ENCODE assay signal across 8 cellular contexts in genomic region chr7:130356121-130356759, GRCh38. TPM values are rescaled to one million over a fixed set of nuclear protein-coding genes. Genes with fewer than 3 reads are reported as not detected.
DNase-seq lines count a peak whose midpoint lies in the region; ATAC-seq, FAIRE-seq and TF ChIP-seq lines count a peak whose summit lies in the region.

No MANE protein-coding gene starts in this region.

- no peak for FAIRE-seq in H54 (lab: Jason Lieb, UNC)

- H3K27ac ChIP-seq in right cardiac atrium (ENCODE audit: low read length), result peak overlapping the region; percentile 43

- peak overlapping the region; percentile 66 for H3K4me2 ChIP-seq in skeletal muscle satellite cell (ENCODE audit: low read length)

- CTCF ChIA-PET in GM10248 (lab: Yijun Ruan, JAX), result no interaction called here

- peak overlapping the region; percentile 78 for H3K9ac ChIP-seq in adipocyte (ENCODE audit: low read length)
- peak overlapping the region; percentile 68 for H3K9ac ChIP-seq in skeletal muscle satellite cell (ENCODE audit: low read depth, low read length)

- no peak for TF ChIP-seq CTCF in GM10248 (IDR thresholded peaks at IDR 0.05; ENCODE audit: control extremely low read depth, extremely low read depth, low read depth, missing control alignments)

- peak; percentile 64 to 70 for ATAC-seq in right cardiac atrium

- intact Hi-C loops in right cardiac atrium (cut with DNase I), result no loop called here

- DNase-seq in H54 (ENCODE audit: insufficient read length, low spot score) (peak; percentile 87), adipocyte (ENCODE audit: low read depth) (peak; percentile 91), right cardiac atrium (peak; percentile 53 to 70 (median 68)), GM10248 (ENCODE audit: extremely low spot score) (no peak), GDM1 (lab: John Stamatoyannopoulos, UW) (no peak), NCI-H1105 (lab: John Stamatoyannopoulos, UW) (no peak)
- DNase-seq in activated CD4-positive, alpha-beta T cell treated with anti-CD3 and anti-CD28 coated beads, Interleukin-2, amount 50 U/mL, for 4 hours, result no peak

- H3K27me3 ChIP-seq in adipocyte (replicated peaks; ENCODE audit: control insufficient read depth, insufficient read depth, low read length), result no peaks in the 10 kb centered on the region
- no peaks in the 10 kb centered on the region for H3K27me3 ChIP-seq in right cardiac atrium (ENCODE audit: control insufficient read depth, insufficient read depth)
- peaks cover 9% of the 10 kb centered on the region for H3K27me3 ChIP-seq in skeletal muscle satellite cell (ENCODE audit: control insufficient read depth, insufficient read depth, low read length)

- POLR2A ChIA-PET in GM10248 (lab: Yijun Ruan, JAX), result no interaction called here

- H3K4me1 ChIP-seq in adipocyte (ENCODE audit: control insufficient read depth, insufficient read depth, low read length) (peaks cover 49% of the 10 kb centered on the region), right cardiac atrium (ENCODE audit: control insufficient read depth, insufficient read depth, low read length) (peaks cover 5% of the 10 kb centered on the region), skeletal muscle satellite cell (ENCODE audit: control insufficient read depth, insufficient read depth, low read length) (peaks cover 39% of the 10 kb centered on the region)

- H3K4me3 ChIP-seq in adipocyte (ENCODE audit: low read length), result peak overlapping the region; percentile 37
- no peak overlapping the region for H3K4me3 ChIP-seq in right cardiac atrium (ENCODE audit: low read length)
- peak overlapping the region; percentile 24 for H3K4me3 ChIP-seq in skeletal muscle satellite cell (ENCODE audit: low read length)

- H3K9me3 ChIP-seq in adipocyte (ENCODE audit: control insufficient read depth, low read length) (peaks cover 23% of the 10 kb centered on the region), right cardiac atrium (ENCODE audit: control insufficient read depth, low read length) (peaks cover 2% of the 10 kb centered on the region), skeletal muscle satellite cell (replicated peaks; ENCODE audit: low read length) (peaks cover 17% of the 10 kb centered on the region)

- H3K36me3 ChIP-seq in adipocyte (ENCODE audit: control insufficient read depth, insufficient read depth, low read length, severe bottlenecking) (no peaks in the 10 kb centered on the region), skeletal muscle satellite cell (ENCODE audit: insufficient read depth, low read length) (no peaks in the 10 kb centered on the region)

- TF ChIP-seq POLR2A in H54 (IDR thresholded peaks at IDR 0.05; ENCODE audit: low read depth, low read length), result 0 out of 2 replicates have a peak, but pooled peaks have one; percentile 11

- 33% methylated on average over 8 of the region's 8 CpGs for WGBS in right cardiac atrium

RNA-seq across cellular contexts. Expression of gene CPA5, which starts 11.6 kb away (rescaled TPM):
- total RNA-seq in right cardiac atrium, result not detected
- not detected for polyA plus RNA-seq in right cardiac atrium
- not detected in 2 replicates for total RNA-seq in skeletal muscle satellite cell (2012; rRNA removed)

RNA-seq across cellular contexts. Expression of gene CPA1, which starts 24.1 kb away (rescaled TPM):
- 1 to 10 TPM in 1 of 4 donors, not detected in 3; 1.0 TPM for total RNA-seq in right cardiac atrium
- 0.36 TPM for polyA plus RNA-seq in right cardiac atrium
- not detected in 2 replicates for total RNA-seq in skeletal muscle satellite cell (2012; rRNA removed)

Comparison
In these comparisons a context has a peak if more than half of its experiments do, and no peak if none do; other contexts are left out.
1. DNase-seq: peak in H54 (single experiment), adipocyte (single experiment) and right cardiac atrium (3 of 3); none in GM10248 (single experiment), GDM1 (single experiment), activated CD4-positive, alpha-beta T cell treated with anti-CD3 and anti-CD28 coated beads, Interleukin-2, amount 50 U/mL, for 4 hours (0 of 2) and NCI-H1105 (single experiment).